12 cellular contexts compared by ENCODE assay signal in genomic region chr7:2260820-2261219, GRCh38. TPM values are rescaled to one million over a fixed set of nuclear protein-coding genes. Genes with fewer than 3 reads are reported as not detected.
A peak's percentile ranks its signal among the peaks of the same experiment; 100 is the strongest.
DNase-seq lines count a peak whose midpoint lies in the region; ATAC-seq lines count a peak whose summit lies in the region.
"Had no signal": no experiment of that assay in that cellular context is flagged by ENCODE, and none has a peak within 500 bp of the region (broad histone marks: within the 10 kb centered on the region; RNA-seq: fewer than 3 reads in every experiment).

No MANE protein-coding gene starts in this region.

- peaks cover 12% of the 10 kb centered on the region for H3K4me1 Mint-ChIP-seq in T-helper 17 cell

- H3K27me3 Mint-ChIP-seq in T-helper 17 cell: no peaks in the 10 kb centered on the region

- DNase-seq in DMS79 (lab: John Stamatoyannopoulos, UW) (peak; percentile 80), NCI-H1048 (lab: John Stamatoyannopoulos, UW) (peak; percentile 56), SHP77 treated with DMSO at 0.1 percent for 48 hours (lab: John Stamatoyannopoulos, UW) (peak; percentile 33), left kidney (ENCODE audit: low read depth, low spot score) (peak; percentile 54), NCI-H2227 treated with DMSO at 0.1 percent for 48 hours (lab: John Stamatoyannopoulos, UW) (no peak), RKO (ENCODE audit: low spot score) (no peak), T-helper 17 cell (no peak)
- DNase-seq in activated naive CD4-positive, alpha-beta T cell treated with anti-CD3 and anti-CD28 coated beads, Interleukin-2, amount 50 U/mL, for 72 hours (ENCODE audit: low spot score in 2 of 2): no peak
- DNase-seq: activated CD8-positive, alpha-beta memory T cell treated with anti-CD3 and anti-CD28 coated beads, Interleukin-2, amount 50 U/mL, for 48 hours; DND-41; KG1; sigmoid colon had no signal

- H3K9me3 ChIP-seq in T-helper 17 cell (ENCODE audit: control insufficient read depth, low read length, poor library complexity, severe bottlenecking): no peaks in the 10 kb centered on the region
- H3K9me3 ChIP-seq: sigmoid colon had no signal

- no peak overlapping the region for H3K4me3 Mint-ChIP-seq in T-helper 17 cell

- H3K36me3 Mint-ChIP-seq in activated naive CD4-positive, alpha-beta T cell treated with anti-CD3 and anti-CD28 coated beads, Interleukin-2, amount 50 U/mL, for 72 hours: peaks cover 6 to 8% of the 10 kb centered on the region in 2 donors
- peaks cover 2% of the 10 kb centered on the region for H3K36me3 Mint-ChIP-seq in T-helper 17 cell (ENCODE audit: low read depth)

- peak overlapping the region in 1 of 2 donors; percentile 81 for H3K27ac Mint-ChIP-seq in activated naive CD4-positive, alpha-beta T cell treated with anti-CD3 and anti-CD28 coated beads, Interleukin-2, amount 50 U/mL, for 72 hours
- no peak overlapping the region for H3K27ac Mint-ChIP-seq in T-helper 17 cell

- H3K9me3 Mint-ChIP-seq in activated naive CD4-positive, alpha-beta T cell treated with anti-CD3 and anti-CD28 coated beads, Interleukin-2, amount 50 U/mL, for 72 hours: no peaks in the 10 kb centered on the region

- ATAC-seq in activated naive CD4-positive, alpha-beta T cell treated with anti-CD3 and anti-CD28 coated beads, Interleukin-2, amount 50 U/mL, for 72 hours: no peak
- no peak for ATAC-seq in T-helper 17 cell

RNA-seq across cellular contexts. Expression of gene NUDT1, which starts 18.8 kb away (rescaled TPM):
- total RNA-seq in activated naive CD4-positive, alpha-beta T cell treated with anti-CD3 and anti-CD28 coated beads, Interleukin-2, amount 50 U/mL, for 72 hours: 10 to 100 TPM; 79.8 to 95.3 TPM
- total RNA-seq in T-helper 17 cell: 10 to 100 TPM; 12.7 to 16.2 TPM

RNA-seq across cellular contexts. Expression of gene MRM2, which starts 18.8 kb away (rescaled TPM):
- 10 to 100 TPM; 24.4 to 30.8 TPM for total RNA-seq in activated naive CD4-positive, alpha-beta T cell treated with anti-CD3 and anti-CD28 coated beads, Interleukin-2, amount 50 U/mL, for 72 hours
- 1 to 10 TPM; 4.1 to 4.2 TPM for total RNA-seq in T-helper 17 cell

RNA-seq across cellular contexts. Expression of gene MAD1L1, which starts 28.1 kb away (rescaled TPM):
- 10 to 100 TPM; 34.2 to 53.5 TPM for total RNA-seq in activated naive CD4-positive, alpha-beta T cell treated with anti-CD3 and anti-CD28 coated beads, Interleukin-2, amount 50 U/mL, for 72 hours
- 100 to 1,000 TPM in 1 of 2 donors, 10 to 100 TPM in 1; 81.3 to 115 TPM for total RNA-seq in T-helper 17 cell

RNA-seq across cellular contexts. Expression of gene SNX8, which starts 53.4 kb away (rescaled TPM):
- total RNA-seq in activated naive CD4-positive, alpha-beta T cell treated with anti-CD3 and anti-CD28 coated beads, Interleukin-2, amount 50 U/mL, for 72 hours: 10 to 100 TPM; 35.6 to 36.1 TPM
- total RNA-seq in T-helper 17 cell: 1 to 10 TPM; 8.6 to 9.3 TPM

Comparison
In these comparisons a context has a peak if more than half of its experiments do, and no peak if none do; other contexts are left out.
1. DNase-seq: peak in DMS79 (single experiment), NCI-H1048 (single experiment), SHP77 treated with DMSO at 0.1 percent for 48 hours (single experiment) and left kidney (single experiment); none in NCI-H2227 treated with DMSO at 0.1 percent for 48 hours (single experiment), RKO (single experiment), activated naive CD4-positive, alpha-beta T cell treated with anti-CD3 and anti-CD28 coated beads, Interleukin-2, amount 50 U/mL, for 72 hours (0 of 2) and T-helper 17 cell (0 of 3).
2. RNA of gene NUDT1, which starts 18.8 kb away (total RNA-seq): 79.8 to 95.3 TPM in activated naive CD4-positive, alpha-beta T cell treated with anti-CD3 and anti-CD28 coated beads, Interleukin-2, amount 50 U/mL, for 72 hours; 12.7 to 16.2 TPM in T-helper 17 cell; every median in the first group is over 4 times any median in the second.
3. RNA of gene MRM2, which starts 18.8 kb away (total RNA-seq): 24.4 to 30.8 TPM in activated naive CD4-positive, alpha-beta T cell treated with anti-CD3 and anti-CD28 coated beads, Interleukin-2, amount 50 U/mL, for 72 hours; 4.1 to 4.2 TPM in T-helper 17 cell; every median in the first group is over 4 times any median in the second.